Comparison of ENCODE assay signal across 8 cellular contexts in the genomic region with DNA sequence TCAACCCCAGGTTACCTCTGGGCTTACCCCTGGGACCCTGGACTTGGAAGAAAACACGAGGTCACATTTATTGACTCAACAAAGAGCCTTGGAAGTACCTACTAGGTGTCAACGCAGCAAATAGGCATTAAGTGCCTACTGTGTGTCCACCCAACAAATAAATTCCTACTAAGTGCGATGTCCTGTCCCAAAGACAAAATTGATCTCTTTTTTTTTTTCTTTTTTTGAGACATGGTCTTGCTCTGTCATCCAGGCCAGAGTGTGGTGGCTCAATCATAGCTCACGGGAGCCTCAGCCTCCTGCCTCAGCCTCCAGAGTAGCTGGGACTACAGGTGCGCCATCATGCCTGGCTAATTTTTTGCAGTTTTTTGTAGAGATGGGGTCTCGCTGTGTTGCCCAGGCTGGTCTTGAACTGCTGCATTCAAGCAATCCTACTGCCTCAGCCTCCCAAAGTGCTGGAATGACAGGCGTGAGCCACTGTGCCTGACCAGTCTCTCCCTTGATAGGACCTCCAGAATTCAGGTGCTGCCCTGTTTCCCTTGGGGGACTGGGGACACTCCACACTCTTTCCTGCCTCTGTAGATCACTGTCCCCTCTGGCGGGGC. TPM values are rescaled to one million over a fixed set of nuclear protein-coding genes. Genes with fewer than 3 reads are reported as not detected.
A peak's percentile ranks its signal among the peaks of the same experiment; 100 is the strongest.
DNase-seq lines count a peak whose midpoint lies in the region; ATAC-seq and TF ChIP-seq lines count a peak whose summit lies in the region.

No MANE protein-coding gene starts in this region.

- H3K9ac ChIP-seq in NT2/D1 (ENCODE audit: insufficient read length, low read depth): no peak overlapping the region

- H3K36me3 Mint-ChIP-seq in CD8-positive, alpha-beta T cell: no peaks in the 10 kb centered on the region
- peaks cover 3% of the 10 kb centered on the region for H3K36me3 Mint-ChIP-seq in endothelial cell (ENCODE audit: low read depth, unreplicated experiment)

- CTCF ChIA-PET in CD8-positive, alpha-beta T cell (lab: Charles Lee): interaction anchor here (1.4 kb wide), 2 partner anchors 19 to 33 kb away, joined by 3 to 5 read pairs; no protein-coding TSS in a partner anchor

- H3K9me3 Mint-ChIP-seq in CD8-positive, alpha-beta T cell: no peaks in the 10 kb centered on the region
- H3K9me3 Mint-ChIP-seq in endothelial cell (ENCODE audit: unreplicated experiment): no peaks in the 10 kb centered on the region

- no peaks in the 10 kb centered on the region for H3K36me3 ChIP-seq in CD8-positive, alpha-beta T cell (ENCODE audit: insufficient read depth, low read length)
- H3K36me3 ChIP-seq in NT2/D1 (ENCODE audit: insufficient read depth, insufficient read length, low read length): no peaks in the 10 kb centered on the region
- no peaks in the 10 kb centered on the region for H3K36me3 ChIP-seq in osteoblast (ENCODE audit: insufficient read depth, low read length)

- H3K9me3 ChIP-seq in CD8-positive, alpha-beta T cell (ENCODE audit: low read length): no peaks in the 10 kb centered on the region
- H3K9me3 ChIP-seq in NT2/D1 (ENCODE audit: insufficient read depth, low read length) (peaks cover 5% of the 10 kb centered on the region; the same call in 1 of the 2 replicates), osteoblast (ENCODE audit: low read depth, low read length) (no peaks in the 10 kb centered on the region)

- H3K27ac Mint-ChIP-seq in CD8-positive, alpha-beta T cell: peak overlapping the region; percentile 76
- peak overlapping the region; percentile 87 for H3K27ac Mint-ChIP-seq in endothelial cell (ENCODE audit: unreplicated experiment)

- peaks cover 13% of the 10 kb centered on the region for H3K79me2 ChIP-seq in osteoblast (ENCODE audit: insufficient read depth, low read length)

- POLR2A ChIA-PET in CD8-positive, alpha-beta T cell (lab: Charles Lee): interaction anchor here (1.0 to 1.5 kb wide), 3 partner anchors 19 to 230 kb away, joined by 3 read pairs; partner anchors contain the start of gene MRPL4

- intact Hi-C loops in CD8-positive, alpha-beta T cell (cut with DNase I, micrococcal nuclease): loop anchor here in 1 of 2 experiments (5.0 kb wide), 1 partner anchor 34 kb away; no protein-coding TSS in a partner anchor

- no peak for DNase-seq in CD8-positive, alpha-beta T cell
- no peak for DNase-seq in NT2/D1 (ENCODE audit: low read depth, low spot score)
- no peak for DNase-seq in endothelial cell (ENCODE audit: low spot score)
- no peak for DNase-seq in osteoblast (ENCODE audit: insufficient read length, low spot score, missing footprints)
- DNase-seq in NCI-H1436 treated with DMSO at 0.1 percent for 48 hours (lab: John Stamatoyannopoulos, UW): no peak
- DNase-seq in NCI-H1092 (lab: John Stamatoyannopoulos, UW): no peak
- no peak for DNase-seq in COLO829 (ENCODE audit: low spot score)

- peaks cover 19% of the 10 kb centered on the region for H4K20me1 ChIP-seq in osteoblast (ENCODE audit: insufficient read depth, low read length)

- TF ChIP-seq CTCF in CD8-positive, alpha-beta T cell (IDR thresholded peaks at IDR 0.05): no peak
- TF ChIP-seq CTCF in endothelial cell (IDR thresholded peaks at IDR 0.05; ENCODE audit: unreplicated experiment) (no peak), osteoblast (IDR thresholded peaks at IDR 0.05; ENCODE audit: extremely low read depth, low read depth, low read length) (no peak)

- peaks cover 30% of the 10 kb centered on the region for H3K4me1 Mint-ChIP-seq in CD8-positive, alpha-beta T cell (ENCODE audit: low read depth)
- H3K4me1 Mint-ChIP-seq in endothelial cell (ENCODE audit: unreplicated experiment): peaks cover 10% of the 10 kb centered on the region

- no peak overlapping the region for H2AFZ ChIP-seq in osteoblast (ENCODE audit: low read length)

- no peaks in the 10 kb centered on the region for H3K27me3 Mint-ChIP-seq in CD8-positive, alpha-beta T cell (ENCODE audit: low read depth)
- peaks cover 6% of the 10 kb centered on the region for H3K27me3 Mint-ChIP-seq in endothelial cell (ENCODE audit: unreplicated experiment)

- H3K4me3 ChIP-seq in CD8-positive, alpha-beta T cell (ENCODE audit: low read depth, low read length): peak overlapping the region; percentile 90
- H3K4me3 ChIP-seq in NT2/D1 (ENCODE audit: insufficient read length, low read depth) (peak overlapping the region; percentile 25), osteoblast (ENCODE audit: insufficient read depth, low read length) (peak overlapping the region; percentile 92)

- peak overlapping the region; percentile 67 for H3K27ac ChIP-seq in CD8-positive, alpha-beta T cell (ENCODE audit: low read depth, low read length)
- peak overlapping the region; percentile 56 for H3K27ac ChIP-seq in osteoblast (ENCODE audit: low read depth, low read length)

- peaks cover 27% of the 10 kb centered on the region for H3K4me1 ChIP-seq in CD8-positive, alpha-beta T cell (ENCODE audit: insufficient read depth, low read length)
- H3K4me1 ChIP-seq in NT2/D1 (ENCODE audit: insufficient read depth, insufficient read length) (peaks cover 7% of the 10 kb centered on the region), osteoblast (ENCODE audit: insufficient read depth, low read length) (peaks cover 13% of the 10 kb centered on the region)

- no peaks in the 10 kb centered on the region for H3K27me3 ChIP-seq in CD8-positive, alpha-beta T cell (ENCODE audit: insufficient read depth, low read length)
- no peaks in the 10 kb centered on the region for H3K27me3 ChIP-seq in NT2/D1 (ENCODE audit: insufficient read depth, insufficient read length)
- H3K27me3 ChIP-seq in osteoblast (ENCODE audit: insufficient read depth, low read length): no peaks in the 10 kb centered on the region

- peak overlapping the region; percentile 81 for H3K4me3 Mint-ChIP-seq in CD8-positive, alpha-beta T cell
- peak overlapping the region; percentile 85 for H3K4me3 Mint-ChIP-seq in endothelial cell (ENCODE audit: unreplicated experiment)

- peak overlapping the region; percentile 58 for H3K4me2 ChIP-seq in osteoblast (ENCODE audit: insufficient read depth, low read length)

- ATAC-seq in CD8-positive, alpha-beta T cell: no peak
- ATAC-seq in HG03378 (IDR thresholded peaks at IDR 0.05; ENCODE audit: unreplicated experiment): no peak

RNA-seq across cellular contexts. Expression of gene S1PR2, which starts 0.6 kb away (rescaled TPM):
- 10 to 100 TPM; 13.3 to 14.8 TPM for total RNA-seq in CD8-positive, alpha-beta T cell
- total RNA-seq in endothelial cell (ENCODE audit: unreplicated experiment) (9.3 TPM), osteoblast (9.4 and 14.1 TPM in 2 replicates)

RNA-seq across cellular contexts. Expression of gene MRPL4, which starts 20.3 kb away (rescaled TPM):
- total RNA-seq in CD8-positive, alpha-beta T cell: 10 to 100 TPM; 39.5 to 46.0 TPM
- total RNA-seq in endothelial cell (ENCODE audit: unreplicated experiment): 51.3 TPM
- total RNA-seq in osteoblast: 37.1 and 37.3 TPM in 2 replicates

RNA-seq across cellular contexts. Expression of gene DNMT1, which starts 37.0 kb away (rescaled TPM):
- 100 to 1,000 TPM; 135 to 154 TPM for total RNA-seq in CD8-positive, alpha-beta T cell
- total RNA-seq in endothelial cell (ENCODE audit: unreplicated experiment) (119 TPM), osteoblast (24.2 and 33.7 TPM in 2 replicates)

RNA-seq across cellular contexts. Expression of gene ICAM1, which starts 39.2 kb away (rescaled TPM):
- 10 to 100 TPM; 15.0 to 17.1 TPM for total RNA-seq in CD8-positive, alpha-beta T cell
- total RNA-seq in endothelial cell (ENCODE audit: unreplicated experiment) (7.2 TPM), osteoblast (25.6 and 35.5 TPM in 2 replicates)

RNA-seq across cellular contexts. Expression of gene ICAM4, which starts 55.0 kb away (rescaled TPM):
- total RNA-seq in CD8-positive, alpha-beta T cell: under 1 TPM in 1 of 2 experiments, not detected in 1; 0.28 TPM
- total RNA-seq in endothelial cell (ENCODE audit: unreplicated experiment): 0.36 TPM
- total RNA-seq in osteoblast: under 0.01 and 0.29 TPM in 2 replicates

Comparison
In these comparisons a context has a peak if more than half of its experiments do, and no peak if none do; other contexts are left out.
1. H3K4me3 ChIP-seq: peak in every context shown above with its lines; median percentile 92 in osteoblast; 90 in CD8-positive, alpha-beta T cell; 25 in NT2/D1.